Comparison of ENCODE assay signal across 1 cellular context in genomic region chr12:47393403-47393790, GRCh38.
TF ChIP-seq lines count a peak whose summit lies in the region.

No MANE protein-coding gene starts in this region.

TF ChIP-seq in IMR-90, 13 proteins besides CTCF, POLR2A, EP300 and RAD21:
- no peak for TF ChIP-seq FOS (IDR thresholded peaks at IDR 0.05; ENCODE audit: low read depth, low read length)
- no peak for TF ChIP-seq ELK1 (IDR thresholded peaks at IDR 0.05; ENCODE audit: borderline replicate concordance, low read depth, low read length)
- no peak for TF ChIP-seq MAZ (IDR thresholded peaks at IDR 0.05; ENCODE audit: borderline replicate concordance, low read depth, low read length)
- no peak for TF ChIP-seq USF2 (IDR thresholded peaks at IDR 0.05; ENCODE audit: low read depth, low read length)
